In genomic region chr22:46674367-46674781, GRCh38 we compare ENCODE assay signal across 8 cellular contexts. TPM values are rescaled to one million over a fixed set of nuclear protein-coding genes. Genes with fewer than 3 reads are reported as not detected.
A peak's percentile ranks its signal among the peaks of the same experiment; 100 is the strongest.
DNase-seq lines count a peak whose midpoint lies in the region; ATAC-seq lines count a peak whose summit lies in the region.

No MANE protein-coding gene starts in this region.

- intact Hi-C loops in cardiac septum (cut with DNase I): no loop called here

- DNase-seq in activated CD8-positive, alpha-beta memory T cell treated with anti-CD3 and anti-CD28 coated beads for 48 hours (ENCODE audit: low read depth in 2 of 3, low spot score in 2 of 3): peak; percentile 86 to 92 (median 86)
- DNase-seq in cardiac septum (ENCODE audit: low spot score) (peak; percentile 87), DMS79 treated with DMSO at 0.1 percent for 48 hours (lab: John Stamatoyannopoulos, UW) (no peak), NCI-H1436 (lab: John Stamatoyannopoulos, UW) (no peak)
- peak; percentile 91 to 96 (median 92) for DNase-seq in stimulated activated CD4-positive, alpha-beta T cell treated with anti-CD3 and anti-CD28 coated beads, TNF-alpha, amount 100 ng/mL, for 48 hours (ENCODE audit: low read depth in 3 of 3)

- peak; percentile 54 for ATAC-seq in GM18868 (IDR thresholded peaks at IDR 0.05; ENCODE audit: unreplicated experiment)
- ATAC-seq in HG03135 (IDR thresholded peaks at IDR 0.05; ENCODE audit: unreplicated experiment): no peak
- ATAC-seq in HG03521 (IDR thresholded peaks at IDR 0.05; ENCODE audit: unreplicated experiment): no peak

RNA-seq across cellular contexts. Expression of gene GRAMD4, which starts 54.2 kb away (rescaled TPM):
- total RNA-seq in cardiac septum: 64.8 TPM

Comparison
In these comparisons a context has a peak if more than half of its experiments do, and no peak if none do; other contexts are left out.
1. DNase-seq: peak in activated CD8-positive, alpha-beta memory T cell treated with anti-CD3 and anti-CD28 coated beads for 48 hours (3 of 3), cardiac septum (single experiment) and stimulated activated CD4-positive, alpha-beta T cell treated with anti-CD3 and anti-CD28 coated beads, TNF-alpha, amount 100 ng/mL, for 48 hours (3 of 3); none in DMS79 treated with DMSO at 0.1 percent for 48 hours (single experiment) and NCI-H1436 (single experiment).